ENCODE assay signal across 8 cellular contexts in genomic region chr2:152336103-152336853, GRCh38. TPM values are rescaled to one million over a fixed set of nuclear protein-coding genes. Genes with fewer than 3 reads are reported as not detected.
DNase-seq lines count a peak whose midpoint lies in the region; ATAC-seq and TF ChIP-seq lines count a peak whose summit lies in the region.

No MANE protein-coding gene starts in this region.

- H3K27me3 ChIP-seq in CD8-positive, alpha-beta memory T cell (ENCODE audit: insufficient read depth, low read length, poor library complexity, severe bottlenecking), result peaks cover 12% of the 10 kb centered on the region
- no peaks in the 10 kb centered on the region for H3K27me3 ChIP-seq in sigmoid colon

- intact Hi-C loops in sigmoid colon (cut with DNase I), result loop anchor here (5.0 to 10.0 kb wide), 5 partner anchors 114 to 301 kb away; no protein-coding TSS in a partner anchor

- peak; percentile 33 for ATAC-seq in GM19455 (IDR thresholded peaks at IDR 0.05; ENCODE audit: unreplicated experiment)
- ATAC-seq in HG03520 (IDR thresholded peaks at IDR 0.05; ENCODE audit: unreplicated experiment), result no peak
- no peak for ATAC-seq in HG03139 (IDR thresholded peaks at IDR 0.05; ENCODE audit: unreplicated experiment)

- H3K27ac Mint-ChIP-seq in CD8-positive, alpha-beta memory T cell, result no peak overlapping the region
- peak overlapping the region; percentile 83 to 97 (median 87) for H3K27ac Mint-ChIP-seq in brain

- TF ChIP-seq EP300 in sigmoid colon (IDR thresholded peaks at IDR 0.05), result no peak

- H3K4me1 Mint-ChIP-seq in CD8-positive, alpha-beta memory T cell, result peaks cover 4 to 20% (median 9%) of the 10 kb centered on the region in 3 donors
- H3K4me1 Mint-ChIP-seq in brain, result peaks cover 56% of the 10 kb centered on the region

- TF ChIP-seq POLR2A in NB4 (IDR thresholded peaks at IDR 0.05; ENCODE audit: extremely low read depth, insufficient read length) (no peak), sigmoid colon (IDR thresholded peaks at IDR 0.05) (no peak)

- H3K27me3 Mint-ChIP-seq in CD8-positive, alpha-beta memory T cell, result peaks cover 28 to 64% of the 10 kb centered on the region in 2 donors
- H3K27me3 Mint-ChIP-seq in brain, result peaks cover 22% of the 10 kb centered on the region

- no peak overlapping the region for H3K27ac ChIP-seq in CD8-positive, alpha-beta memory T cell (ENCODE audit: low read depth, low read length)
- H3K27ac ChIP-seq in sigmoid colon, result peak overlapping the region; percentile 83 to 88 (median 86)

- DNase-seq in CD8-positive, alpha-beta memory T cell, result no peak
- peak; percentile 67 for DNase-seq in NB4 (ENCODE audit: low read depth)
- peak; percentile 49 for DNase-seq in iPS-NIHi11 (ENCODE audit: low spot score)
- DNase-seq in sigmoid colon, result peak; percentile 84

- no peaks in the 10 kb centered on the region for H3K9me3 ChIP-seq in CD8-positive, alpha-beta memory T cell (ENCODE audit: low read length)
- no peaks in the 10 kb centered on the region for H3K9me3 ChIP-seq in sigmoid colon

- no peaks in the 10 kb centered on the region for H3K36me3 ChIP-seq in CD8-positive, alpha-beta memory T cell (ENCODE audit: insufficient read depth, low read length)
- no peaks in the 10 kb centered on the region for H3K36me3 ChIP-seq in sigmoid colon

- H3K4me1 ChIP-seq in CD8-positive, alpha-beta memory T cell (ENCODE audit: insufficient read depth, low read length), result no peaks in the 10 kb centered on the region
- H3K4me1 ChIP-seq in sigmoid colon, result peaks cover 0 to 46% (median 24%) of the 10 kb centered on the region in 4 donors

- 2 to 4% methylated on average over 42 of the region's 42 CpGs for WGBS in sigmoid colon, 2 donors

- H3K36me3 Mint-ChIP-seq in CD8-positive, alpha-beta memory T cell, result no peaks in the 10 kb centered on the region
- H3K36me3 Mint-ChIP-seq in brain, result peaks cover 3% of the 10 kb centered on the region

- POLR2A ChIA-PET in CD8-positive, alpha-beta memory T cell (lab: Charles Lee), result no interaction called here

- no peak overlapping the region for H3K4me3 ChIP-seq in CD8-positive, alpha-beta memory T cell (ENCODE audit: low read length)
- H3K4me3 ChIP-seq in NB4 (ENCODE audit: low read depth, low read length) (peak overlapping the region; percentile 53), sigmoid colon (peak overlapping the region; percentile 74 to 98 (median 90))

- TF ChIP-seq CTCF in NB4 (IDR thresholded peaks at IDR 0.05; ENCODE audit: low read depth, low read length), result no peak
- no peak for TF ChIP-seq CTCF in brain (conservative IDR thresholded peaks at IDR 0.05)
- TF ChIP-seq CTCF in sigmoid colon (IDR thresholded peaks at IDR 0.05), result no peak

- CTCF ChIA-PET in CD8-positive, alpha-beta memory T cell (lab: Charles Lee), result no interaction called here

- no peaks in the 10 kb centered on the region for H3K9me3 Mint-ChIP-seq in CD8-positive, alpha-beta memory T cell
- no peaks in the 10 kb centered on the region for H3K9me3 Mint-ChIP-seq in brain

- peak overlapping the region in 6 of 7 donors; percentile 9 to 83 (median 57) for H3K4me3 Mint-ChIP-seq in CD8-positive, alpha-beta memory T cell
- H3K4me3 Mint-ChIP-seq in brain, result peak overlapping the region; percentile 86 to 96 (median 91)

RNA-seq across cellular contexts. Expression of gene FMNL2, which starts 1.3 kb away (rescaled TPM):
- under 1 TPM; 0.58 to 0.59 TPM for total RNA-seq in CD8-positive, alpha-beta memory T cell
- polyA plus RNA-seq in CD8-positive, alpha-beta memory T cell, result 0.05 TPM
- 42.9 TPM for polyA plus RNA-seq in brain (ENCODE audit: insufficient read depth, low read depth, low replicate concordance)
- total RNA-seq in sigmoid colon, result 10 to 100 TPM; 17.8 to 30.5 (median 24.7) TPM
- 10 to 100 TPM in 1 of 3 donors, 1 to 10 TPM in 2; 9.4 to 10.4 (median 9.6) TPM for polyA plus RNA-seq in sigmoid colon

Comparison
In these comparisons a context has a peak if more than half of its experiments do, and no peak if none do; other contexts are left out.
1. DNase-seq: peak in NB4 (single experiment), iPS-NIHi11 (single experiment) and sigmoid colon (single experiment); none in CD8-positive, alpha-beta memory T cell (0 of 5).
2. H3K27ac Mint-ChIP-seq: peak in brain (5 of 5); none in CD8-positive, alpha-beta memory T cell (0 of 8).